Comparison of ENCODE assay signal across 21 cellular contexts in genomic region chr2:15446961-15447360, GRCh38.
DNase-seq lines count a peak whose midpoint lies in the region; ATAC-seq, FAIRE-seq and TF ChIP-seq lines count a peak whose summit lies in the region.
"Had no signal": no experiment of that assay in that cellular context is flagged by ENCODE, and none has a peak within 500 bp of the region (broad histone marks: within the 10 kb centered on the region; RNA-seq: fewer than 3 reads in every experiment).

No MANE protein-coding gene starts in this region.

- H3K36me3 ChIP-seq in GM23338 (ENCODE audit: insufficient read depth) = no peaks in the 10 kb centered on the region

- 0 out of 2 replicates have a peak overlapping the region, but pooled peaks have one; percentile 38 for H3K27ac Mint-ChIP-seq in GM23338
- no peak overlapping the region for H3K27ac Mint-ChIP-seq in activated T-cell treated with anti-CD3 and anti-CD28 coated beads, Interleukin-2, amount 50 U/mL, for 72 hours
- H3K27ac Mint-ChIP-seq: B cell; CD4-positive, alpha-beta T cell; CD8-positive, alpha-beta T cell had no signal

- H3K4me3 Mint-ChIP-seq in GM23338 = no peak overlapping the region
- no peak overlapping the region for H3K4me3 Mint-ChIP-seq in activated T-cell treated with anti-CD3 and anti-CD28 coated beads, Interleukin-2, amount 50 U/mL, for 72 hours
- H3K4me3 Mint-ChIP-seq: B cell; CD4-positive, alpha-beta T cell; CD8-positive, alpha-beta T cell had no signal

- H3K4me1 Mint-ChIP-seq in GM23338 = peaks cover 13% of the 10 kb centered on the region
- H3K4me1 Mint-ChIP-seq in activated T-cell treated with anti-CD3 and anti-CD28 coated beads, Interleukin-2, amount 50 U/mL, for 72 hours (ENCODE audit: low read depth) = no peaks in the 10 kb centered on the region

- TF ChIP-seq POLR2A in GM12892 (IDR thresholded peaks at IDR 0.05; ENCODE audit: low read depth, low read length) = no peak

- DNase-seq in GM12892 (ENCODE audit: insufficient read length) = no peak
- no peak for DNase-seq in GM23338 (ENCODE audit: low spot score)
- DNase-seq in activated T-cell treated with anti-CD3 and anti-CD28 coated beads, Interleukin-2, amount 50 U/mL, for 72 hours = no peak
- no peak for DNase-seq in DMS153 treated with DMSO at 0.1 percent for 48 hours (lab: John Stamatoyannopoulos, UW; ENCODE audit: unreplicated experiment)
- no peak for DNase-seq in posterior vena cava (ENCODE audit: low spot score)
- DNase-seq: 8988T; AML-193; Caco-2; Calu3; CD4-positive, alpha-beta T cell; CD8-positive, alpha-beta T cell; DMS53; DMS79; DND-41; EL; GDM1 had no signal

- TF ChIP-seq CTCF in GM23338 (conservative IDR thresholded peaks at IDR 0.05; ENCODE audit: low read depth in 2 of 2) = no peak

- H3K36me3 Mint-ChIP-seq in GM23338 (ENCODE audit: low read depth) = peaks cover 17% of the 10 kb centered on the region
- peaks cover 7 to 18% of the 10 kb centered on the region in 2 donors for H3K36me3 Mint-ChIP-seq in activated T-cell treated with anti-CD3 and anti-CD28 coated beads, Interleukin-2, amount 50 U/mL, for 72 hours (ENCODE audit: insufficient read depth in 2 of 2)

- H4K20me1 ChIP-seq in GM23338 (replicated peaks; ENCODE audit: insufficient read depth) = no peaks in the 10 kb centered on the region
- H4K20me1 ChIP-seq: BLaER1 treated with 17β-estradiol and CSF1 and Interleukin-3, amounts not matched to agents 10 nM and 100 nM had no signal

- no peaks in the 10 kb centered on the region; the same call in 1 of the 2 replicates for H3K79me2 ChIP-seq in GM23338 (replicated peaks; ENCODE audit: insufficient read depth)

- H3K27me3 ChIP-seq in GM23338 (ENCODE audit: insufficient read depth) = no peaks in the 10 kb centered on the region
- H3K27me3 ChIP-seq: BLaER1 treated with 17β-estradiol and CSF1 and Interleukin-3, amounts not matched to agents 10 nM and 100 nM had no signal

- H3K9me3 Mint-ChIP-seq in GM23338 = peaks cover 13% of the 10 kb centered on the region; the same call in 2 of the 3 replicates
- peaks cover 0 to 5% of the 10 kb centered on the region in 2 donors for H3K9me3 Mint-ChIP-seq in activated T-cell treated with anti-CD3 and anti-CD28 coated beads, Interleukin-2, amount 50 U/mL, for 72 hours

- peak; percentile 14 for FAIRE-seq in GM12892 (lab: Jason Lieb, UNC)
- FAIRE-seq: D721Med, GM12878 had no signal

- H3F3A ChIP-seq in GM23338 (replicated peaks; ENCODE audit: low read depth) = no peaks in the 10 kb centered on the region

- intact Hi-C loops in posterior vena cava (cut with DNase I) = no loop called here

- no peaks in the 10 kb centered on the region for H3K9me2 ChIP-seq in GM23338 (ENCODE audit: insufficient read depth)

- H3K4me2 ChIP-seq in GM23338 = no peak overlapping the region
- H3K4me2 ChIP-seq: BLaER1 treated with 17β-estradiol and CSF1 and Interleukin-3, amounts not matched to agents 10 nM and 100 nM had no signal

- no peak overlapping the region for H2AFZ ChIP-seq in GM23338

- no peak overlapping the region for H3K27ac ChIP-seq in GM23338 (ENCODE audit: low read depth)
- H3K27ac ChIP-seq: BLaER1 treated with 17β-estradiol and CSF1 and Interleukin-3, amounts not matched to agents 10 nM and 100 nM; C4-2B had no signal

- ATAC-seq in GM23338 = no peak
- ATAC-seq in activated T-cell treated with anti-CD3 and anti-CD28 coated beads, Interleukin-2, amount 50 U/mL, for 72 hours (replicated peaks in 1 of 2) = no peak
- ATAC-seq: CD8-positive, alpha-beta T cell; GM12878 had no signal

- no peaks in the 10 kb centered on the region for H3K27me3 Mint-ChIP-seq in GM23338 (ENCODE audit: insufficient read depth, low read depth, poor library complexity)
- no peaks in the 10 kb centered on the region for H3K27me3 Mint-ChIP-seq in activated T-cell treated with anti-CD3 and anti-CD28 coated beads, Interleukin-2, amount 50 U/mL, for 72 hours (ENCODE audit: low read depth)
- H3K27me3 Mint-ChIP-seq: B cell; CD4-positive, alpha-beta T cell had no signal

- H3K4me1 ChIP-seq in GM23338 (ENCODE audit: insufficient read depth) = peaks cover 13% of the 10 kb centered on the region
- H3K4me1 ChIP-seq: Caco-2 had no signal

- H3K4me3 ChIP-seq in GM23338 = no peak overlapping the region
- H3K4me3 ChIP-seq: BLaER1 treated with 17β-estradiol and CSF1 and Interleukin-3, amounts not matched to agents 10 nM and 100 nM; GM12878 had no signal

TF ChIP-seq in GM23338, 12 proteins besides CTCF, POLR2A, EP300 and RAD21 (continues in another document):
- no peak for TF ChIP-seq EZH2 (IDR thresholded peaks at IDR 0.05; ENCODE audit: low read depth, unreplicated experiment)
- no peak for TF ChIP-seq STAT1 (IDR thresholded peaks at IDR 0.05; ENCODE audit: unreplicated experiment)
- no peak for TF ChIP-seq POLR2AphosphoS5 (IDR thresholded peaks at IDR 0.05; ENCODE audit: low read depth)
- TF ChIP-seq, protein P1, sequence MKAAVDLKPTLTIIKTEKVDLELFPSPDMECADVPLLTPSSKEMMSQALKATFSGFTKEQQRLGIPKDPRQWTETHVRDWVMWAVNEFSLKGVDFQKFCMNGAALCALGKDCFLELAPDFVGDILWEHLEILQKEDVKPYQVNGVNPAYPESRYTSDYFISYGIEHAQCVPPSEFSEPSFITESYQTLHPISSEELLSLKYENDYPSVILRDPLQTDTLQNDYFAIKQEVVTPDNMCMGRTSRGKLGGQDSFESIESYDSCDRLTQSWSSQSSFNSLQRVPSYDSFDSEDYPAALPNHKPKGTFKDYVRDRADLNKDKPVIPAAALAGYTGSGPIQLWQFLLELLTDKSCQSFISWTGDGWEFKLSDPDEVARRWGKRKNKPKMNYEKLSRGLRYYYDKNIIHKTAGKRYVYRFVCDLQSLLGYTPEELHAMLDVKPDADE (IDR thresholded peaks at IDR 0.05) = no peak
- TF ChIP-seq ZNF331 (CRISPR knock-in tag; IDR thresholded peaks at IDR 0.05; ENCODE audit: low read depth) = no peak
- TF ChIP-seq ZNF114 (CRISPR knock-in tag; IDR thresholded peaks at IDR 0.05) = no peak
- no peak for TF ChIP-seq EZH2phosphoT487 (IDR thresholded peaks at IDR 0.05; ENCODE audit: unreplicated experiment)
- TF ChIP-seq NANOG (IDR thresholded peaks at IDR 0.05; ENCODE audit: borderline replicate concordance) = no peak
- no peak for TF ChIP-seq ZNF462 (CRISPR knock-in tag; IDR thresholded peaks at IDR 0.05)
